In the genomic region with DNA sequence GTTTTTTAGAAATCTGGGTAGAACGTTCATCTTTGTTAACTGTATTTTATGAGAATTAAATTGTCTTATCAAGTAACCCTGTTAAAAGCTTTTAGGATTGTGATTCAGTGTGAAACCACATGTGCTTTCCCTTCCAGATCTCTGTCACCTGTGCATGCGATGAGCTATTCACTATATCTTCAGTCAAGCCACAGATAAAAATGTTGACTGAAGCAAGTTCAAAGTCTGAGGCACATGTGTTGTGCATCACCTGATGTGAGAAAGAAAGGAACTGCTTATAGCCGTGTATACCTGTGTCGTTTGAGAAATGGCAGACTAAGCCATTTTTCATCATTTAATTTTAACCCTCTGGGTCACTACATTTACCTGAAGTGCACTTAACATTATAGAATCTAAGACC, we compare ENCODE assay signal across 28 cellular contexts.
"Had no signal": no experiment of that assay in that cellular context is flagged by ENCODE, and none has a peak within 500 bp of the region (broad histone marks: within the 10 kb centered on the region; RNA-seq: fewer than 3 reads in every experiment).

No MANE protein-coding gene starts in this region.

- H3K27me3 Mint-ChIP-seq: effector memory CD8-positive, alpha-beta T cell; memory B cell; naive thymus-derived CD4-positive, alpha-beta T cell; stimulated activated naive B cell treated with anti-CD40 and anti-IgM and Interleukin-4, amounts not matched to agents 10 μg/mL and 1 μg/mL and 100 μg/mL, for 72 hours; stimulated activated naive CD8-positive, alpha-beta T cell treated with anti-CD3 and anti-CD28 coated beads, Interleukin-15, Interleukin-2, amounts not matched to agents 100 ng/mL and 50 ng/mL, for 24 hours had no signal

- H2AFZ ChIP-seq: neural progenitor cell had no signal

- H3K27me3 ChIP-seq: esophagus squamous epithelium, heart right ventricle, neural progenitor cell, right atrium auricular region, tibial nerve, upper lobe of right lung, uterus had no signal

- H3K4me1 ChIP-seq: esophagus squamous epithelium, heart right ventricle, neural progenitor cell, prostate gland, right atrium auricular region, tibial nerve, upper lobe of right lung, uterus had no signal

- H3K36me3 Mint-ChIP-seq: immature natural killer cell; memory B cell; naive thymus-derived CD4-positive, alpha-beta T cell; stimulated activated naive B cell treated with anti-CD40 and anti-IgM and Interleukin-4, amounts not matched to agents 10 μg/mL and 1 μg/mL and 100 μg/mL, for 72 hours had no signal

- H3K9me3 ChIP-seq: prostate gland, thoracic aorta, upper lobe of right lung, uterus had no signal

- H3K4me3 ChIP-seq: esophagus squamous epithelium, heart right ventricle, lung, neural progenitor cell, prostate gland, right atrium auricular region, skin epidermis, thoracic aorta, tibial nerve, upper lobe of right lung, uterus had no signal

- H3K9ac ChIP-seq: neural progenitor cell had no signal

- H3K36me3 ChIP-seq: esophagus squamous epithelium, heart right ventricle, neural progenitor cell, prostate gland, right atrium auricular region, thoracic aorta, tibial nerve, upper lobe of right lung, uterus had no signal

- H3K4me1 Mint-ChIP-seq: immature natural killer cell; memory B cell; naive thymus-derived CD4-positive, alpha-beta T cell; nephron; neural progenitor cell; stimulated activated naive B cell treated with anti-CD40 and anti-IgM and Interleukin-4, amounts not matched to agents 10 μg/mL and 1 μg/mL and 100 μg/mL, for 72 hours had no signal

- H3K4me2 ChIP-seq: neural progenitor cell had no signal

- H3K4me3 Mint-ChIP-seq: effector memory CD8-positive, alpha-beta T cell; immature natural killer cell; memory B cell; naive thymus-derived CD4-positive, alpha-beta T cell; nephron; neural progenitor cell; stimulated activated naive B cell treated with anti-CD40 and anti-IgM and Interleukin-4, amounts not matched to agents 10 μg/mL and 1 μg/mL and 100 μg/mL, for 72 hours; stimulated activated naive CD8-positive, alpha-beta T cell treated with anti-CD3 and anti-CD28 coated beads, Interleukin-15, Interleukin-2, amounts not matched to agents 100 ng/mL and 50 ng/mL, for 24 hours had no signal

- DNase-seq: cortex of kidney; effector memory CD8-positive, alpha-beta T cell; erythroblast; esophagus squamous epithelium; foreskin melanocyte; glutamatergic neuron; heart right ventricle; hypothalamus; immature natural killer cell; islet precursor cell; naive thymus-derived CD4-positive, alpha-beta T cell; stimulated activated CD4-positive, alpha-beta T cell treated with anti-CD3 and anti-CD28 coated beads, Interleukin-15, amount 100 ng/mL, for 24 hours; stimulated activated CD4-positive, alpha-beta T cell treated with anti-CD3 and anti-CD28 coated beads, Interleukin-2, amount 100 ng/mL, for 48 hours; stimulated activated naive B cell treated with anti-CD40 and anti-IgM and Interleukin-4, amounts not matched to agents 10 μg/mL and 1 μg/mL and 100 μg/mL, for 72 hours; upper lobe of right lung; uterus had no signal

- H3K27ac ChIP-seq: esophagus squamous epithelium, heart right ventricle, neural progenitor cell, prostate gland, right atrium auricular region, skin epidermis, thoracic aorta, tibial nerve, upper lobe of right lung, uterus had no signal

- ATAC-seq: effector memory CD8-positive, alpha-beta T cell; heart right ventricle; left lobe of liver; naive thymus-derived CD4-positive, alpha-beta T cell; stimulated activated naive B cell treated with anti-CD40 and anti-IgM and Interleukin-4, amounts not matched to agents 10 μg/mL and 1 μg/mL and 100 μg/mL, for 72 hours; upper lobe of right lung had no signal

- FAIRE-seq: endometrium had no signal

- H3K27ac Mint-ChIP-seq: effector memory CD8-positive, alpha-beta T cell; immature natural killer cell; memory B cell; naive thymus-derived CD4-positive, alpha-beta T cell; nephron; neural progenitor cell; stimulated activated naive B cell treated with anti-CD40 and anti-IgM and Interleukin-4, amounts not matched to agents 10 μg/mL and 1 μg/mL and 100 μg/mL, for 72 hours; stimulated activated naive CD8-positive, alpha-beta T cell treated with anti-CD3 and anti-CD28 coated beads, Interleukin-15, Interleukin-2, amounts not matched to agents 100 ng/mL and 50 ng/mL, for 24 hours had no signal
